Comparison of ENCODE assay signal across 8 cellular contexts in genomic region chrX:153470411-153471363, GRCh38. TPM values are rescaled to one million over a fixed set of nuclear protein-coding genes. Genes with fewer than 3 reads are reported as not detected.
DNase-seq lines count a peak whose midpoint lies in the region; ATAC-seq and TF ChIP-seq lines count a peak whose summit lies in the region.

TSS of gene HAUS7 (minus strand) at chrX:153470576. CDS start at chrX:153470557, 19 bp downstream.

- H3K9me3 ChIP-seq in mucosa of stomach (ENCODE audit: control insufficient read depth, low read length), result no peaks in the 10 kb centered on the region

- H3K4me3 ChIP-seq in Jurkat, Clone E6-1 (ENCODE audit: low read length), result peak within 1 kb of the TSS; percentile 76
- peak within 1 kb of the TSS; percentile 73 for H3K4me3 ChIP-seq in epithelial cell of proximal tubule (ENCODE audit: low read depth, low read length)
- H3K4me3 ChIP-seq in mucosa of stomach (ENCODE audit: low read length), result peak within 1 kb of the TSS; percentile 46

- peak within 1 kb of the TSS; percentile 53 for H3K9ac ChIP-seq in mucosa of stomach (ENCODE audit: low read length)

- H3K4me1 ChIP-seq in mucosa of stomach (ENCODE audit: control insufficient read depth, insufficient read depth, low read length), result peaks cover 5% of the 10 kb centered on the region

- DNase-seq in DMS53 (lab: John Stamatoyannopoulos, UW) (peak; percentile 94), OCI-M2 (lab: John Stamatoyannopoulos, UW; ENCODE audit: unreplicated experiment) (peak; percentile 19), activated T-cell treated with anti-CD3 and anti-CD28 coated beads for 48 hours (ENCODE audit: low read depth) (peak; percentile 78), epithelial cell of proximal tubule (ENCODE audit: low read depth) (no peak)
- peak; percentile 79 for DNase-seq in Jurkat, Clone E6-1 (ENCODE audit: low read depth, low spot score)
- peak; percentile 88 for DNase-seq in stimulated activated CD8-positive, alpha-beta memory T cell treated with anti-CD3 and anti-CD28 coated beads, Interleukin-4, amount 100 ng/mL, for 48 hours

- peak; percentile 84 for ATAC-seq in GM21619 (IDR thresholded peaks at IDR 0.05; ENCODE audit: unreplicated experiment)

- TF ChIP-seq CTCF in epithelial cell of proximal tubule (conservative IDR thresholded peaks at IDR 0.05; ENCODE audit: low read depth, low read length), result peak; percentile 64

- peaks cover 6% of the 10 kb centered on the region for H3K27me3 ChIP-seq in mucosa of stomach (ENCODE audit: control insufficient read depth, insufficient read depth, low read length)

- no peaks in the 10 kb centered on the region for H3K36me3 ChIP-seq in mucosa of stomach (ENCODE audit: control insufficient read depth, insufficient read depth, low read length)

RNA-seq across cellular contexts. Expression of gene HAUS7, which starts in this region (rescaled TPM):
- polyA plus RNA-seq in Jurkat, Clone E6-1 (2012; ENCODE audit: insufficient read depth, insufficient read length), result 53.1 TPM
- 24.3 and 57.0 TPM in 2 replicates for total RNA-seq in epithelial cell of proximal tubule
